In genomic region chr7:73308665-73309214, GRCh38 we compare ENCODE assay signal across 8 cellular contexts. TPM values are rescaled to one million over a fixed set of nuclear protein-coding genes. Genes with fewer than 3 reads are reported as not detected.
DNase-seq lines count a peak whose midpoint lies in the region; ATAC-seq and TF ChIP-seq lines count a peak whose summit lies in the region.

TSS of gene NSUN5 (minus strand) at chr7:73308826. CDS start at chr7:73308790, 36 bp downstream.

- intact Hi-C loops in activated T-helper 2 cell treated with anti-CD3 and anti-CD28 coated beads, Interferon-gamma antibody, Interleukin-2, Interleukin-4, amounts not matched to agents 10 μg/mL and 5 μg/mL and 100 μg/mL, durations not matched to agents 14 hours and 24 hours and 36 hours (cut with micrococcal nuclease), result no loop called here

- H3K9me3 ChIP-seq in RWPE2 (ENCODE audit: severe bottlenecking) (no peaks in the 10 kb centered on the region), stomach smooth muscle (ENCODE audit: control insufficient read depth in 2 of 2, low read length in 2 of 2) (no peaks in the 10 kb centered on the region)

- no peaks in the 10 kb centered on the region for H3K27me3 Mint-ChIP-seq in activated T-helper 2 cell treated with anti-CD3 and anti-CD28 coated beads, Interferon-gamma antibody, Interleukin-2, Interleukin-4, amounts not matched to agents 10 μg/mL and 5 μg/mL and 100 μg/mL, durations not matched to agents 14 hours and 24 hours and 36 hours (ENCODE audit: low read depth)
- no peaks in the 10 kb centered on the region for H3K27me3 Mint-ChIP-seq in neural crest cell (ENCODE audit: low read depth)

- H3K4me1 ChIP-seq in RWPE2 (ENCODE audit: insufficient read depth, poor library complexity, severe bottlenecking) (peaks cover 3% of the 10 kb centered on the region), stomach smooth muscle (ENCODE audit: control insufficient read depth, insufficient read depth, low read length) (peaks cover 10% of the 10 kb centered on the region)

- TF ChIP-seq CTCF in RWPE2 (IDR thresholded peaks at IDR 0.05; ENCODE audit: poor library complexity, severe bottlenecking), result no peak
- TF ChIP-seq CTCF in foreskin fibroblast (IDR thresholded peaks at IDR 0.05; ENCODE audit: low read depth, low read length), result no peak
- no peak for TF ChIP-seq CTCF in neural crest cell (conservative IDR thresholded peaks at IDR 0.05)

- peak; percentile 99 for DNase-seq in DMS53 (lab: John Stamatoyannopoulos, UW)
- peak; percentile 69 for DNase-seq in KG1 (lab: John Stamatoyannopoulos, UW)
- DNase-seq in RWPE2 (ENCODE audit: low spot score), result peak; percentile 81
- peak; percentile 88 for DNase-seq in activated T-helper 2 cell treated with anti-CD3 and anti-CD28 coated beads, Interferon-gamma antibody, Interleukin-2, Interleukin-4, amounts not matched to agents 10 μg/mL and 5 μg/mL and 100 μg/mL, durations not matched to agents 14 hours and 24 hours and 36 hours (ENCODE audit: low spot score)
- DNase-seq in foreskin fibroblast, result peak; percentile 58 to 91
- peak; percentile 82 for DNase-seq in neural crest cell (ENCODE audit: low read depth, low spot score)

- peak; percentile 86 for ATAC-seq in GM21717 (IDR thresholded peaks at IDR 0.05; ENCODE audit: unreplicated experiment)
- peak; percentile 86 for ATAC-seq in RWPE2 (ENCODE audit: low read depth)

- H3K27me3 ChIP-seq in RWPE2 (ENCODE audit: insufficient read depth, poor library complexity, severe bottlenecking) (no peaks in the 10 kb centered on the region), stomach smooth muscle (ENCODE audit: control insufficient read depth in 1 of 2, insufficient read depth in 2 of 2, low read length in 2 of 2) (no peaks in the 10 kb centered on the region)

- H3K27ac Mint-ChIP-seq in activated T-helper 2 cell treated with anti-CD3 and anti-CD28 coated beads, Interferon-gamma antibody, Interleukin-2, Interleukin-4, amounts not matched to agents 10 μg/mL and 5 μg/mL and 100 μg/mL, durations not matched to agents 14 hours and 24 hours and 36 hours, result peak within 1 kb of the TSS; percentile 93
- no peak within 1 kb of the TSS for H3K27ac Mint-ChIP-seq in neural crest cell (ENCODE audit: unreplicated experiment)

- peak within 1 kb of the TSS; percentile 55 to 71 for H3K9ac ChIP-seq in stomach smooth muscle (ENCODE audit: low read length in 2 of 2)

- H3K36me3 ChIP-seq in RWPE2 (ENCODE audit: low read depth), result peaks cover 23% of the 10 kb centered on the region
- peaks cover 0 to 16% of the 10 kb centered on the region in 2 donors for H3K36me3 ChIP-seq in stomach smooth muscle (ENCODE audit: control insufficient read depth in 2 of 2, insufficient read depth in 2 of 2, low read length in 2 of 2)

- H3K4me3 ChIP-seq in RWPE2 (ENCODE audit: severe bottlenecking) (peak within 1 kb of the TSS; percentile 62), foreskin fibroblast (ENCODE audit: low read depth in 1 of 2, low read length in 2 of 2) (peak within 1 kb of the TSS; percentile 58 to 80), stomach smooth muscle (ENCODE audit: low read length in 2 of 2) (peak within 1 kb of the TSS; percentile 78 to 80)

- H3K9me3 Mint-ChIP-seq in activated T-helper 2 cell treated with anti-CD3 and anti-CD28 coated beads, Interferon-gamma antibody, Interleukin-2, Interleukin-4, amounts not matched to agents 10 μg/mL and 5 μg/mL and 100 μg/mL, durations not matched to agents 14 hours and 24 hours and 36 hours, result peaks cover 3% of the 10 kb centered on the region
- no peaks in the 10 kb centered on the region for H3K9me3 Mint-ChIP-seq in neural crest cell

- H3K4me3 Mint-ChIP-seq in activated T-helper 2 cell treated with anti-CD3 and anti-CD28 coated beads, Interferon-gamma antibody, Interleukin-2, Interleukin-4, amounts not matched to agents 10 μg/mL and 5 μg/mL and 100 μg/mL, durations not matched to agents 14 hours and 24 hours and 36 hours (ENCODE audit: low read depth), result peak within 1 kb of the TSS; percentile 99
- H3K4me3 Mint-ChIP-seq in neural crest cell, result peak within 1 kb of the TSS; percentile 98

- peaks cover 19% of the 10 kb centered on the region for H3K4me1 Mint-ChIP-seq in activated T-helper 2 cell treated with anti-CD3 and anti-CD28 coated beads, Interferon-gamma antibody, Interleukin-2, Interleukin-4, amounts not matched to agents 10 μg/mL and 5 μg/mL and 100 μg/mL, durations not matched to agents 14 hours and 24 hours and 36 hours (ENCODE audit: low read depth)
- peaks cover 31% of the 10 kb centered on the region for H3K4me1 Mint-ChIP-seq in neural crest cell

- H3K36me3 Mint-ChIP-seq in activated T-helper 2 cell treated with anti-CD3 and anti-CD28 coated beads, Interferon-gamma antibody, Interleukin-2, Interleukin-4, amounts not matched to agents 10 μg/mL and 5 μg/mL and 100 μg/mL, durations not matched to agents 14 hours and 24 hours and 36 hours (ENCODE audit: low read depth), result peaks cover 35% of the 10 kb centered on the region
- peaks cover 4% of the 10 kb centered on the region for H3K36me3 Mint-ChIP-seq in neural crest cell (ENCODE audit: low read depth)

- H3K27ac ChIP-seq in RWPE2 (ENCODE audit: poor library complexity, severe bottlenecking), result peak within 1 kb of the TSS; percentile 34
- peak within 1 kb of the TSS; percentile 37 for H3K27ac ChIP-seq in stomach smooth muscle (ENCODE audit: low read length)

RNA-seq across cellular contexts. Expression of gene NSUN5, which starts in this region (rescaled TPM):
- total RNA-seq in activated T-helper 2 cell treated with anti-CD3 and anti-CD28 coated beads, Interferon-gamma antibody, Interleukin-2, Interleukin-4, amounts not matched to agents 10 μg/mL and 5 μg/mL and 100 μg/mL, durations not matched to agents 14 hours and 24 hours and 36 hours, result 58.3 and 63.2 TPM in 2 replicates
- 33.6 and 40.2 TPM in 2 replicates for total RNA-seq in neural crest cell

Comparison
In these comparisons a context has a peak if more than half of its experiments do, and no peak if none do; other contexts are left out.
1. Peak in every context shown above with its lines: DNase-seq, ATAC-seq, H3K4me3 ChIP-seq and H3K27ac ChIP-seq.